1 cellular context compared by ENCODE assay signal in genomic region chr16:1379054-1379862, GRCh38.
A peak's percentile ranks its signal among the peaks of the same experiment; 100 is the strongest.
TF ChIP-seq lines count a peak whose summit lies in the region.

No MANE protein-coding gene starts in this region.

TF ChIP-seq in HepG2, 621 proteins besides CTCF, POLR2A, EP300 and RAD21 (continued from another document and continues in another):
- TF ChIP-seq PATZ1 (CRISPR knock-in tag; IDR thresholded peaks at IDR 0.05): peak; percentile 13
- no peak for TF ChIP-seq MED8 (CRISPR knock-in tag; IDR thresholded peaks at IDR 0.05; ENCODE audit: insufficient replicate concordance)
- no peak for TF ChIP-seq ZMAT3 (CRISPR knock-in tag; conservative IDR thresholded peaks at IDR 0.05)
- TF ChIP-seq ZNF576 (CRISPR knock-in tag; IDR thresholded peaks at IDR 0.05): no peak
- no peak for TF ChIP-seq MTF1 (CRISPR knock-in tag; IDR thresholded peaks at IDR 0.05)
- TF ChIP-seq HOXA5 (CRISPR knock-in tag; IDR thresholded peaks at IDR 0.05): no peak
- TF ChIP-seq BCL6 (CRISPR knock-in tag; IDR thresholded peaks at IDR 0.05): 0 out of 2 replicates have a peak, but pooled peaks have one; percentile 6
- TF ChIP-seq SMAD1 (CRISPR knock-in tag; IDR thresholded peaks at IDR 0.05; ENCODE audit: borderline replicate concordance, low read depth): no peak
- TF ChIP-seq TEAD3 (CRISPR knock-in tag; optimal IDR thresholded peaks at IDR 0.05; ENCODE audit: borderline replicate concordance): peak; percentile 59
- TF ChIP-seq ATF6 (CRISPR knock-in tag; conservative IDR thresholded peaks at IDR 0.05): no peak
- TF ChIP-seq ZXDC (CRISPR knock-in tag; IDR thresholded peaks at IDR 0.05): no peak
- no peak for TF ChIP-seq PHF20 (CRISPR knock-in tag; IDR thresholded peaks at IDR 0.05)
- TF ChIP-seq ZNF768 (CRISPR knock-in tag; IDR thresholded peaks at IDR 0.05): peak; percentile 38; the same call in 1 of the 2 replicates
- TF ChIP-seq ATF7 (IDR thresholded peaks at IDR 0.05): no peak
- no peak for TF ChIP-seq ATF7 (CRISPR knock-in tag; IDR thresholded peaks at IDR 0.05)
- no peak for TF ChIP-seq ZNF878 (CRISPR knock-in tag; IDR thresholded peaks at IDR 0.05)
- TF ChIP-seq RXRB (CRISPR knock-in tag; IDR thresholded peaks at IDR 0.05; ENCODE audit: borderline replicate concordance): peak; percentile 77
- TF ChIP-seq ZNF800 (CRISPR knock-in tag; IDR thresholded peaks at IDR 0.05): no peak
- TF ChIP-seq ZNF207 (IDR thresholded peaks at IDR 0.05; ENCODE audit: borderline replicate concordance): no peak
- TF ChIP-seq RNF2 (conservative IDR thresholded peaks at IDR 0.05; ENCODE audit: low read depth): no peak
- no peak for TF ChIP-seq LCORL (IDR thresholded peaks at IDR 0.05)
- TF ChIP-seq LCORL (CRISPR knock-in tag; IDR thresholded peaks at IDR 0.05): peak; percentile 42; the same call in 1 of the 2 replicates
- TF ChIP-seq MAFK (conservative IDR thresholded peaks at IDR 0.05 in 1 of 2, IDR thresholded peaks at IDR 0.05 in 1 of 2; ENCODE audit: low read length in 2 of 2): peak; percentile 84 to 98
- TF ChIP-seq IKZF5 (CRISPR knock-in tag; IDR thresholded peaks at IDR 0.05): peak; percentile 73; the same call in 1 of the 2 replicates
- TF ChIP-seq ZNF331 (CRISPR knock-in tag; IDR thresholded peaks at IDR 0.05): peak; percentile 50; the same call in 1 of the 2 replicates
- no peak for TF ChIP-seq AHR (CRISPR knock-in tag; IDR thresholded peaks at IDR 0.05)
- no peak for TF ChIP-seq CAMTA2 (CRISPR knock-in tag; IDR thresholded peaks at IDR 0.05; ENCODE audit: borderline replicate concordance)
- no peak for TF ChIP-seq JARID2 (CRISPR knock-in tag; IDR thresholded peaks at IDR 0.05; ENCODE audit: insufficient replicate concordance)
- TF ChIP-seq FOXO4 (CRISPR knock-in tag; conservative IDR thresholded peaks at IDR 0.05): no peak
- peak; percentile 69; the same call in 1 of the 2 replicates for TF ChIP-seq ZFP91 (CRISPR knock-in tag; IDR thresholded peaks at IDR 0.05; ENCODE audit: borderline replicate concordance)
- TF ChIP-seq HOMEZ (CRISPR knock-in tag; IDR thresholded peaks at IDR 0.05; ENCODE audit: low read depth): no peak
- TF ChIP-seq ZIK1 (CRISPR knock-in tag; IDR thresholded peaks at IDR 0.05; ENCODE audit: borderline replicate concordance, low read depth): no peak
- peak; percentile 21; the same call in 1 of the 2 replicates for TF ChIP-seq NCOA2 (CRISPR knock-in tag; IDR thresholded peaks at IDR 0.05)
- TF ChIP-seq ZNF225 (CRISPR knock-in tag; IDR thresholded peaks at IDR 0.05): no peak
- no peak for TF ChIP-seq PHF21A (CRISPR knock-in tag; IDR thresholded peaks at IDR 0.05)
- 0 out of 2 replicates have a peak, but pooled peaks have one; percentile 79 for TF ChIP-seq NCOA1 (CRISPR knock-in tag; IDR thresholded peaks at IDR 0.05)
- no peak for TF ChIP-seq MEIS1 (CRISPR knock-in tag; IDR thresholded peaks at IDR 0.05; ENCODE audit: borderline replicate concordance)
- TF ChIP-seq ZBTB4 (CRISPR knock-in tag; IDR thresholded peaks at IDR 0.05; ENCODE audit: borderline replicate concordance): no peak
- no peak for TF ChIP-seq BRD4 (CRISPR knock-in tag; IDR thresholded peaks at IDR 0.05)
- no peak for TF ChIP-seq USF2 (IDR thresholded peaks at IDR 0.05; ENCODE audit: low read depth, low read length)
- no peak for TF ChIP-seq USF2 (CRISPR knock-in tag; IDR thresholded peaks at IDR 0.05; ENCODE audit: borderline replicate concordance)
- no peak for TF ChIP-seq ZNF296 (CRISPR knock-in tag; conservative IDR thresholded peaks at IDR 0.05)
